In the genomic region with DNA sequence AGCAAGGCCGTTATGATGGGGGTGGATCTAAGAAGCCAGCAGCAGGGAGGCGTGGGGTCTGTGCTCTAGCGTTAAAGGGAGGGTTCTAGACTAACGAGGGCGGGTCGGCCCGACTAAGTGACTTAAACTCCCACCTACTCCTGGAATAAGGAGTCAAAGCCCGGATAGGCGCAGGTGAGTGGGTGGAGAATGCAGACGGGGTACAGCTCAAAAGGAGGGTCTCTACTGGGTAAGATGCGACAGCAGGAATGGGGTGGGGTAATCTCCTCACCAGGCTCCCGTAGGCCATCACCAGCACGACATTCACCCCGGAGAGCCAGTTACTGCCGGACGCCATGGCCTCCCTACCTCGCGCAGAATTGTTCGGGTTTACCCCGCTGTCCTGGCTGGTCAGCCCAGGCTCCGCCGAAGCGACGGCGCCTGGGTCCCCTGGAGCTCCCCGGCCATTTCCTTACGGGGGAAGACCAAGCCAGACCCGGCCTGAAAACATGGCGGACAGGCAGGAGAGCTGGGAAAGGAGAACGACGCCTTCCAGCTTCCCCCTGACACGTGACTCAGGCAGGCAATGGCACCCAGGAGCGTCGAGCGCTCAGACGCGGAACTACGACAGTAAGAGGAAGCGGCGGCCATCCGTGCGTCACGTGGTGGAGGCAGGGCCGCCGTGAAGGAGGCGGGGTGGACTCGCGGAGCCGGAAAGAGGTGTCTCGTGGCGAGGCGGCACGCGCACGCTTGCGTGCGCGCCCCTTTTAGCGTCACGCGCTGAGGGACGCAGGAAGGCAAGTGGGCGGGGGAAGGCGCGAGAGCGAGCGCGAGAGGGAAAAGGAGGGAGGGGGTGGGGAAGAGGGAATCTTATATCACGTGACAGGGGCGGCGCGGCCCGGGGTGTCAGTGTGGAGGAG, we compare ENCODE assay signal across 1 cellular context.
TF ChIP-seq lines count a peak whose summit lies in the region.

A gene with protein sequence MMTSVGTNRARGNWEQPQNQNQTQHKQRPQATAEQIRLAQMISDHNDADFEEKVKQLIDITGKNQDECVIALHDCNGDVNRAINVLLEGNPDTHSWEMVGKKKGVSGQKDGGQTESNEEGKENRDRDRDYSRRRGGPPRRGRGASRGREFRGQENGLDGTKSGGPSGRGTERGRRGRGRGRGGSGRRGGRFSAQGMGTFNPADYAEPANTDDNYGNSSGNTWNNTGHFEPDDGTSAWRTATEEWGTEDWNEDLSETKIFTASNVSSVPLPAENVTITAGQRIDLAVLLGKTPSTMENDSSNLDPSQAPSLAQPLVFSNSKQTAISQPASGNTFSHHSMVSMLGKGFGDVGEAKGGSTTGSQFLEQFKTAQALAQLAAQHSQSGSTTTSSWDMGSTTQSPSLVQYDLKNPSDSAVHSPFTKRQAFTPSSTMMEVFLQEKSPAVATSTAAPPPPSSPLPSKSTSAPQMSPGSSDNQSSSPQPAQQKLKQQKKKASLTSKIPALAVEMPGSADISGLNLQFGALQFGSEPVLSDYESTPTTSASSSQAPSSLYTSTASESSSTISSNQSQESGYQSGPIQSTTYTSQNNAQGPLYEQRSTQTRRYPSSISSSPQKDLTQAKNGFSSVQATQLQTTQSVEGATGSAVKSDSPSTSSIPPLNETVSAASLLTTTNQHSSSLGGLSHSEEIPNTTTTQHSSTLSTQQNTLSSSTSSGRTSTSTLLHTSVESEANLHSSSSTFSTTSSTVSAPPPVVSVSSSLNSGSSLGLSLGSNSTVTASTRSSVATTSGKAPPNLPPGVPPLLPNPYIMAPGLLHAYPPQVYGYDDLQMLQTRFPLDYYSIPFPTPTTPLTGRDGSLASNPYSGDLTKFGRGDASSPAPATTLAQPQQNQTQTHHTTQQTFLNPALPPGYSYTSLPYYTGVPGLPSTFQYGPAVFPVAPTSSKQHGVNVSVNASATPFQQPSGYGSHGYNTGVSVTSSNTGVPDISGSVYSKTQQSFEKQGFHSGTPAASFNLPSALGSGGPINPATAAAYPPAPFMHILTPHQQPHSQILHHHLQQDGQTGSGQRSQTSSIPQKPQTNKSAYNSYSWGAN (plus strand): TSS at position 885 of the 899 bp plus-strand sequence. CDS start 4,169 bp downstream, outside the sequence.

TF ChIP-seq in K562, 482 proteins besides CTCF, POLR2A, EP300 and RAD21 (continued from another document and continues in another):
- TF ChIP-seq, protein P1, sequence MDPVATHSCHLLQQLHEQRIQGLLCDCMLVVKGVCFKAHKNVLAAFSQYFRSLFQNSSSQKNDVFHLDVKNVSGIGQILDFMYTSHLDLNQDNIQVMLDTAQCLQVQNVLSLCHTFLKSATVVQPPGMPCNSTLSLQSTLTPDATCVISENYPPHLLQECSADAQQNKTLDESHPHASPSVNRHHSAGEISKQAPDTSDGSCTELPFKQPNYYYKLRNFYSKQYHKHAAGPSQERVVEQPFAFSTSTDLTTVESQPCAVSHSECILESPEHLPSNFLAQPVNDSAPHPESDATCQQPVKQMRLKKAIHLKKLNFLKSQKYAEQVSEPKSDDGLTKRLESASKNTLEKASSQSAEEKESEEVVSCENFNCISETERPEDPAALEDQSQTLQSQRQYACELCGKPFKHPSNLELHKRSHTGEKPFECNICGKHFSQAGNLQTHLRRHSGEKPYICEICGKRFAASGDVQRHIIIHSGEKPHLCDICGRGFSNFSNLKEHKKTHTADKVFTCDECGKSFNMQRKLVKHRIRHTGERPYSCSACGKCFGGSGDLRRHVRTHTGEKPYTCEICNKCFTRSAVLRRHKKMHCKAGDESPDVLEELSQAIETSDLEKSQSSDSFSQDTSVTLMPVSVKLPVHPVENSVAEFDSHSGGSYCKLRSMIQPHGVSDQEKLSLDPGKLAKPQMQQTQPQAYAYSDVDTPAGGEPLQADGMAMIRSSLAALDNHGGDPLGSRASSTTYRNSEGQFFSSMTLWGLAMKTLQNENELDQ (CRISPR knock-in tag; IDR thresholded peaks at IDR 0.05; ENCODE audit: borderline replicate concordance): peak; percentile 20; the same call in 1 of the 2 replicates
- TF ChIP-seq PHF20 (IDR thresholded peaks at IDR 0.05; ENCODE audit: partially characterized antibody) (peak; percentile 80), DNMT1 (IDR thresholded peaks at IDR 0.05) (no peak; the same call in 1 of the 2 replicates), POLR2AphosphoS5 (IDR thresholded peaks at IDR 0.05; ENCODE audit: control insufficient read depth, insufficient read depth, low read depth, low read length) (peak; percentile 62; the same call in 1 of the 2 replicates), MEF2A (IDR thresholded peaks at IDR 0.05; ENCODE audit: control insufficient read depth, low read depth, low read length) (no peak), NCOA6 (IDR thresholded peaks at IDR 0.05) (peak; percentile 90), POU5F1 (IDR thresholded peaks at IDR 0.05; ENCODE audit: borderline replicate concordance, low read depth, low read length, partially characterized antibody) (no peak), ZBTB1 (CRISPR knock-in tag; IDR thresholded peaks at IDR 0.05; ENCODE audit: borderline replicate concordance, low read depth) (no peak), SUPT5H (IDR thresholded peaks at IDR 0.05) (peak; percentile 89), SNIP1 (IDR thresholded peaks at IDR 0.05; ENCODE audit: low read depth) (no peak)
- TF ChIP-seq, protein P2, sequence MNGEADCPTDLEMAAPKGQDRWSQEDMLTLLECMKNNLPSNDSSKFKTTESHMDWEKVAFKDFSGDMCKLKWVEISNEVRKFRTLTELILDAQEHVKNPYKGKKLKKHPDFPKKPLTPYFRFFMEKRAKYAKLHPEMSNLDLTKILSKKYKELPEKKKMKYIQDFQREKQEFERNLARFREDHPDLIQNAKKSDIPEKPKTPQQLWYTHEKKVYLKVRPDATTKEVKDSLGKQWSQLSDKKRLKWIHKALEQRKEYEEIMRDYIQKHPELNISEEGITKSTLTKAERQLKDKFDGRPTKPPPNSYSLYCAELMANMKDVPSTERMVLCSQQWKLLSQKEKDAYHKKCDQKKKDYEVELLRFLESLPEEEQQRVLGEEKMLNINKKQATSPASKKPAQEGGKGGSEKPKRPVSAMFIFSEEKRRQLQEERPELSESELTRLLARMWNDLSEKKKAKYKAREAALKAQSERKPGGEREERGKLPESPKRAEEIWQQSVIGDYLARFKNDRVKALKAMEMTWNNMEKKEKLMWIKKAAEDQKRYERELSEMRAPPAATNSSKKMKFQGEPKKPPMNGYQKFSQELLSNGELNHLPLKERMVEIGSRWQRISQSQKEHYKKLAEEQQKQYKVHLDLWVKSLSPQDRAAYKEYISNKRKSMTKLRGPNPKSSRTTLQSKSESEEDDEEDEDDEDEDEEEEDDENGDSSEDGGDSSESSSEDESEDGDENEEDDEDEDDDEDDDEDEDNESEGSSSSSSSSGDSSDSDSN (IDR thresholded peaks at IDR 0.05; ENCODE audit: borderline replicate concordance in 1 of 2, low read depth in 2 of 2, low read length in 2 of 2): peak in 1 of 2 experiments; percentile 90; a peak in 2 of 4 replicates
- TF ChIP-seq, protein P3, sequence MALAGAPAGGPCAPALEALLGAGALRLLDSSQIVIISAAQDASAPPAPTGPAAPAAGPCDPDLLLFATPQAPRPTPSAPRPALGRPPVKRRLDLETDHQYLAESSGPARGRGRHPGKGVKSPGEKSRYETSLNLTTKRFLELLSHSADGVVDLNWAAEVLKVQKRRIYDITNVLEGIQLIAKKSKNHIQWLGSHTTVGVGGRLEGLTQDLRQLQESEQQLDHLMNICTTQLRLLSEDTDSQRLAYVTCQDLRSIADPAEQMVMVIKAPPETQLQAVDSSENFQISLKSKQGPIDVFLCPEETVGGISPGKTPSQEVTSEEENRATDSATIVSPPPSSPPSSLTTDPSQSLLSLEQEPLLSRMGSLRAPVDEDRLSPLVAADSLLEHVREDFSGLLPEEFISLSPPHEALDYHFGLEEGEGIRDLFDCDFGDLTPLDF (CRISPR knock-in tag; IDR thresholded peaks at IDR 0.05): peak; percentile 34; the same call in 1 of the 2 replicates
- TF ChIP-seq, protein P4, sequence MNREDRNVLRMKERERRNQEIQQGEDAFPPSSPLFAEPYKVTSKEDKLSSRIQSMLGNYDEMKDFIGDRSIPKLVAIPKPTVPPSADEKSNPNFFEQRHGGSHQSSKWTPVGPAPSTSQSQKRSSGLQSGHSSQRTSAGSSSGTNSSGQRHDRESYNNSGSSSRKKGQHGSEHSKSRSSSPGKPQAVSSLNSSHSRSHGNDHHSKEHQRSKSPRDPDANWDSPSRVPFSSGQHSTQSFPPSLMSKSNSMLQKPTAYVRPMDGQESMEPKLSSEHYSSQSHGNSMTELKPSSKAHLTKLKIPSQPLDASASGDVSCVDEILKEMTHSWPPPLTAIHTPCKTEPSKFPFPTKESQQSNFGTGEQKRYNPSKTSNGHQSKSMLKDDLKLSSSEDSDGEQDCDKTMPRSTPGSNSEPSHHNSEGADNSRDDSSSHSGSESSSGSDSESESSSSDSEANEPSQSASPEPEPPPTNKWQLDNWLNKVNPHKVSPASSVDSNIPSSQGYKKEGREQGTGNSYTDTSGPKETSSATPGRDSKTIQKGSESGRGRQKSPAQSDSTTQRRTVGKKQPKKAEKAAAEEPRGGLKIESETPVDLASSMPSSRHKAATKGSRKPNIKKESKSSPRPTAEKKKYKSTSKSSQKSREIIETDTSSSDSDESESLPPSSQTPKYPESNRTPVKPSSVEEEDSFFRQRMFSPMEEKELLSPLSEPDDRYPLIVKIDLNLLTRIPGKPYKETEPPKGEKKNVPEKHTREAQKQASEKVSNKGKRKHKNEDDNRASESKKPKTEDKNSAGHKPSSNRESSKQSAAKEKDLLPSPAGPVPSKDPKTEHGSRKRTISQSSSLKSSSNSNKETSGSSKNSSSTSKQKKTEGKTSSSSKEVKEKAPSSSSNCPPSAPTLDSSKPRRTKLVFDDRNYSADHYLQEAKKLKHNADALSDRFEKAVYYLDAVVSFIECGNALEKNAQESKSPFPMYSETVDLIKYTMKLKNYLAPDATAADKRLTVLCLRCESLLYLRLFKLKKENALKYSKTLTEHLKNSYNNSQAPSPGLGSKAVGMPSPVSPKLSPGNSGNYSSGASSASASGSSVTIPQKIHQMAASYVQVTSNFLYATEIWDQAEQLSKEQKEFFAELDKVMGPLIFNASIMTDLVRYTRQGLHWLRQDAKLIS (CRISPR knock-in tag; IDR thresholded peaks at IDR 0.05): peak; percentile 36
- TF ChIP-seq, protein P5, sequence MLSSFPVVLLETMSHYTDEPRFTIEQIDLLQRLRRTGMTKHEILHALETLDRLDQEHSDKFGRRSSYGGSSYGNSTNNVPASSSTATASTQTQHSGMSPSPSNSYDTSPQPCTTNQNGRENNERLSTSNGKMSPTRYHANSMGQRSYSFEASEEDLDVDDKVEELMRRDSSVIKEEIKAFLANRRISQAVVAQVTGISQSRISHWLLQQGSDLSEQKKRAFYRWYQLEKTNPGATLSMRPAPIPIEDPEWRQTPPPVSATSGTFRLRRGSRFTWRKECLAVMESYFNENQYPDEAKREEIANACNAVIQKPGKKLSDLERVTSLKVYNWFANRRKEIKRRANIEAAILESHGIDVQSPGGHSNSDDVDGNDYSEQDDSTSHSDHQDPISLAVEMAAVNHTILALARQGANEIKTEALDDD (IDR thresholded peaks at IDR 0.05): peak; percentile 49; the same call in 1 of the 2 replicates
- TF ChIP-seq, protein P6, sequence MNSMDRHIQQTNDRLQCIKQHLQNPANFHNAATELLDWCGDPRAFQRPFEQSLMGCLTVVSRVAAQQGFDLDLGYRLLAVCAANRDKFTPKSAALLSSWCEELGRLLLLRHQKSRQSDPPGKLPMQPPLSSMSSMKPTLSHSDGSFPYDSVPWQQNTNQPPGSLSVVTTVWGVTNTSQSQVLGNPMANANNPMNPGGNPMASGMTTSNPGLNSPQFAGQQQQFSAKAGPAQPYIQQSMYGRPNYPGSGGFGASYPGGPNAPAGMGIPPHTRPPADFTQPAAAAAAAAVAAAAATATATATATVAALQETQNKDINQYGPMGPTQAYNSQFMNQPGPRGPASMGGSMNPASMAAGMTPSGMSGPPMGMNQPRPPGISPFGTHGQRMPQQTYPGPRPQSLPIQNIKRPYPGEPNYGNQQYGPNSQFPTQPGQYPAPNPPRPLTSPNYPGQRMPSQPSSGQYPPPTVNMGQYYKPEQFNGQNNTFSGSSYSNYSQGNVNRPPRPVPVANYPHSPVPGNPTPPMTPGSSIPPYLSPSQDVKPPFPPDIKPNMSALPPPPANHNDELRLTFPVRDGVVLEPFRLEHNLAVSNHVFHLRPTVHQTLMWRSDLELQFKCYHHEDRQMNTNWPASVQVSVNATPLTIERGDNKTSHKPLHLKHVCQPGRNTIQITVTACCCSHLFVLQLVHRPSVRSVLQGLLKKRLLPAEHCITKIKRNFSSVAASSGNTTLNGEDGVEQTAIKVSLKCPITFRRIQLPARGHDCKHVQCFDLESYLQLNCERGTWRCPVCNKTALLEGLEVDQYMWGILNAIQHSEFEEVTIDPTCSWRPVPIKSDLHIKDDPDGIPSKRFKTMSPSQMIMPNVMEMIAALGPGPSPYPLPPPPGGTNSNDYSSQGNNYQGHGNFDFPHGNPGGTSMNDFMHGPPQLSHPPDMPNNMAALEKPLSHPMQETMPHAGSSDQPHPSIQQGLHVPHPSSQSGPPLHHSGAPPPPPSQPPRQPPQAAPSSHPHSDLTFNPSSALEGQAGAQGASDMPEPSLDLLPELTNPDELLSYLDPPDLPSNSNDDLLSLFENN (IDR thresholded peaks at IDR 0.05; ENCODE audit: low read depth in 2 of 2, low read length in 2 of 2): peak; percentile 46 to 79; a peak in 3 of 4 replicates
- TF ChIP-seq, protein P7, sequence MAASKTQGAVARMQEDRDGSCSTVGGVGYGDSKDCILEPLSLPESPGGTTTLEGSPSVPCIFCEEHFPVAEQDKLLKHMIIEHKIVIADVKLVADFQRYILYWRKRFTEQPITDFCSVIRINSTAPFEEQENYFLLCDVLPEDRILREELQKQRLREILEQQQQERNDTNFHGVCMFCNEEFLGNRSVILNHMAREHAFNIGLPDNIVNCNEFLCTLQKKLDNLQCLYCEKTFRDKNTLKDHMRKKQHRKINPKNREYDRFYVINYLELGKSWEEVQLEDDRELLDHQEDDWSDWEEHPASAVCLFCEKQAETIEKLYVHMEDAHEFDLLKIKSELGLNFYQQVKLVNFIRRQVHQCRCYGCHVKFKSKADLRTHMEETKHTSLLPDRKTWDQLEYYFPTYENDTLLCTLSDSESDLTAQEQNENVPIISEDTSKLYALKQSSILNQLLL (CRISPR knock-in tag; IDR thresholded peaks at IDR 0.05; ENCODE audit: borderline replicate concordance): no peak
- TF ChIP-seq, protein P8, sequence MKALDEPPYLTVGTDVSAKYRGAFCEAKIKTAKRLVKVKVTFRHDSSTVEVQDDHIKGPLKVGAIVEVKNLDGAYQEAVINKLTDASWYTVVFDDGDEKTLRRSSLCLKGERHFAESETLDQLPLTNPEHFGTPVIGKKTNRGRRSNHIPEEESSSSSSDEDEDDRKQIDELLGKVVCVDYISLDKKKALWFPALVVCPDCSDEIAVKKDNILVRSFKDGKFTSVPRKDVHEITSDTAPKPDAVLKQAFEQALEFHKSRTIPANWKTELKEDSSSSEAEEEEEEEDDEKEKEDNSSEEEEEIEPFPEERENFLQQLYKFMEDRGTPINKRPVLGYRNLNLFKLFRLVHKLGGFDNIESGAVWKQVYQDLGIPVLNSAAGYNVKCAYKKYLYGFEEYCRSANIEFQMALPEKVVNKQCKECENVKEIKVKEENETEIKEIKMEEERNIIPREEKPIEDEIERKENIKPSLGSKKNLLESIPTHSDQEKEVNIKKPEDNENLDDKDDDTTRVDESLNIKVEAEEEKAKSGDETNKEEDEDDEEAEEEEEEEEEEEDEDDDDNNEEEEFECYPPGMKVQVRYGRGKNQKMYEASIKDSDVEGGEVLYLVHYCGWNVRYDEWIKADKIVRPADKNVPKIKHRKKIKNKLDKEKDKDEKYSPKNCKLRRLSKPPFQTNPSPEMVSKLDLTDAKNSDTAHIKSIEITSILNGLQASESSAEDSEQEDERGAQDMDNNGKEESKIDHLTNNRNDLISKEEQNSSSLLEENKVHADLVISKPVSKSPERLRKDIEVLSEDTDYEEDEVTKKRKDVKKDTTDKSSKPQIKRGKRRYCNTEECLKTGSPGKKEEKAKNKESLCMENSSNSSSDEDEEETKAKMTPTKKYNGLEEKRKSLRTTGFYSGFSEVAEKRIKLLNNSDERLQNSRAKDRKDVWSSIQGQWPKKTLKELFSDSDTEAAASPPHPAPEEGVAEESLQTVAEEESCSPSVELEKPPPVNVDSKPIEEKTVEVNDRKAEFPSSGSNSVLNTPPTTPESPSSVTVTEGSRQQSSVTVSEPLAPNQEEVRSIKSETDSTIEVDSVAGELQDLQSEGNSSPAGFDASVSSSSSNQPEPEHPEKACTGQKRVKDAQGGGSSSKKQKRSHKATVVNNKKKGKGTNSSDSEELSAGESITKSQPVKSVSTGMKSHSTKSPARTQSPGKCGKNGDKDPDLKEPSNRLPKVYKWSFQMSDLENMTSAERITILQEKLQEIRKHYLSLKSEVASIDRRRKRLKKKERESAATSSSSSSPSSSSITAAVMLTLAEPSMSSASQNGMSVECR (CRISPR knock-in tag; IDR thresholded peaks at IDR 0.05): peak; percentile 74
